8 cellular contexts compared by ENCODE assay signal in genomic region chr1:27601771-27602509, GRCh38. TPM values are rescaled to one million over a fixed set of nuclear protein-coding genes. Genes with fewer than 3 reads are reported as not detected.
A peak's percentile ranks its signal among the peaks of the same experiment; 100 is the strongest.
DNase-seq lines count a peak whose midpoint lies in the region; ATAC-seq, FAIRE-seq and TF ChIP-seq lines count a peak whose summit lies in the region.

No MANE protein-coding gene starts in this region.

- no peak for TF ChIP-seq CTCF in body of pancreas (IDR thresholded peaks at IDR 0.05)

- H3K36me3 ChIP-seq in BLaER1 (0 out of 2 replicates have a peak, but pooled peaks cover 3% of the 10 kb centered on the region), HUES48 (ENCODE audit: control insufficient read depth, insufficient read depth, low read length) (no peaks in the 10 kb centered on the region), body of pancreas (replicated peaks in 1 of 2; ENCODE audit: insufficient read depth in 1 of 2, low read depth in 2 of 2) (no peaks in the 10 kb centered on the region), iPS-20b (ENCODE audit: insufficient read depth, low read depth, low read length) (no peaks in the 10 kb centered on the region)

- H3K9me3 ChIP-seq in BLaER1 (no peaks in the 10 kb centered on the region), HUES48 (ENCODE audit: control insufficient read depth, insufficient read depth, low read length) (no peaks in the 10 kb centered on the region), body of pancreas (no peaks in the 10 kb centered on the region), iPS-20b (ENCODE audit: insufficient read depth, low read depth, low read length) (no peaks in the 10 kb centered on the region)

- intact Hi-C loops in body of pancreas (cut with DNase I): no loop called here

- 5 to 7% methylated on average over 4 to 19 of the region's 23 CpGs for WGBS in body of pancreas, 2 donors

- peak in 2 of 3 donors; percentile 16 to 25 for TF ChIP-seq POLR2A in body of pancreas (IDR thresholded peaks at IDR 0.05)

- peak overlapping the region; percentile 84 for H3K27ac ChIP-seq in BLaER1
- H3K27ac ChIP-seq in HUES48 (ENCODE audit: low read depth, low read length): peak overlapping the region; percentile 74
- peak overlapping the region; percentile 81 to 93 (median 88) for H3K27ac ChIP-seq in body of pancreas
- no peak overlapping the region for H3K27ac ChIP-seq in iPS-20b (ENCODE audit: low read length)

- ATAC-seq in body of pancreas (peak; percentile 9), HG03432 (IDR thresholded peaks at IDR 0.05; ENCODE audit: unreplicated experiment) (no peak)

- FAIRE-seq in urothelium cell line (lab: Jason Lieb, UNC): no peak

- H3K4me1 ChIP-seq in BLaER1: peaks cover 79% of the 10 kb centered on the region
- H3K4me1 ChIP-seq in HUES48 (ENCODE audit: control insufficient read depth, insufficient read depth, low read length): peaks cover 60% of the 10 kb centered on the region
- H3K4me1 ChIP-seq in body of pancreas: peaks cover 50% of the 10 kb centered on the region
- peaks cover 48% of the 10 kb centered on the region for H3K4me1 ChIP-seq in iPS-20b (ENCODE audit: insufficient read depth, low read length)

- H3K27me3 ChIP-seq in BLaER1 (no peaks in the 10 kb centered on the region), HUES48 (ENCODE audit: control insufficient read depth, insufficient read depth, low read length) (no peaks in the 10 kb centered on the region; the same call in 1 of the 2 replicates), body of pancreas (no peaks in the 10 kb centered on the region), iPS-20b (ENCODE audit: insufficient read depth, low read length) (peaks cover 8% of the 10 kb centered on the region)

- H3K4me3 ChIP-seq in BLaER1: peak overlapping the region; percentile 98
- H3K4me3 ChIP-seq in HUES48 (ENCODE audit: low read depth, low read length): peak overlapping the region; percentile 76
- H3K4me3 ChIP-seq in body of pancreas: peak overlapping the region in 1 of 2 donors; percentile 68
- H3K4me3 ChIP-seq in iPS-20b (ENCODE audit: low read length): peak overlapping the region; percentile 73

- peak overlapping the region; percentile 100 for H3K4me2 ChIP-seq in BLaER1

- H3K9ac ChIP-seq in BLaER1 (peak overlapping the region; percentile 95), HUES48 (ENCODE audit: low read depth, low read length) (0 out of 2 replicates have a peak overlapping the region, but pooled peaks have one; percentile 12), iPS-20b (ENCODE audit: low read depth, low read length) (no peak overlapping the region; the same call in 1 of the 2 replicates)

- H4K20me1 ChIP-seq in BLaER1: peaks cover 57% of the 10 kb centered on the region

- DNase-seq in body of pancreas: peak; percentile 41 to 74 (median 54)
- peak; percentile 28 for DNase-seq in stimulated activated CD8-positive, alpha-beta memory T cell treated with anti-CD3 and anti-CD28 coated beads, Interleukin-4, amount 100 ng/mL, for 48 hours
- DNase-seq in activated effector memory CD4-positive, alpha-beta T cell treated with anti-CD3 and anti-CD28 coated beads, Interleukin-2, amount 50 U/mL, for 16 hours: no peak
- DNase-seq in urothelium cell line (ENCODE audit: low spot score): no peak

RNA-seq across cellular contexts. Expression of gene AHDC1, which starts 2.0 kb away (rescaled TPM):
- 10 to 100 TPM; 13.5 to 14.2 TPM for total RNA-seq in body of pancreas

RNA-seq across cellular contexts. Expression of gene FGR, which starts 33.0 kb away (rescaled TPM):
- 1 to 10 TPM; 3.0 to 5.4 TPM for total RNA-seq in body of pancreas

Comparison
In these comparisons a context has a peak if more than half of its experiments do, and no peak if none do; other contexts are left out.
1. DNase-seq: peak in body of pancreas (4 of 4) and stimulated activated CD8-positive, alpha-beta memory T cell treated with anti-CD3 and anti-CD28 coated beads, Interleukin-4, amount 100 ng/mL, for 48 hours (single experiment); none in activated effector memory CD4-positive, alpha-beta T cell treated with anti-CD3 and anti-CD28 coated beads, Interleukin-2, amount 50 U/mL, for 16 hours (single experiment) and urothelium cell line (single experiment).